ENCODE assay signal across 19 cellular contexts in the genomic region with DNA sequence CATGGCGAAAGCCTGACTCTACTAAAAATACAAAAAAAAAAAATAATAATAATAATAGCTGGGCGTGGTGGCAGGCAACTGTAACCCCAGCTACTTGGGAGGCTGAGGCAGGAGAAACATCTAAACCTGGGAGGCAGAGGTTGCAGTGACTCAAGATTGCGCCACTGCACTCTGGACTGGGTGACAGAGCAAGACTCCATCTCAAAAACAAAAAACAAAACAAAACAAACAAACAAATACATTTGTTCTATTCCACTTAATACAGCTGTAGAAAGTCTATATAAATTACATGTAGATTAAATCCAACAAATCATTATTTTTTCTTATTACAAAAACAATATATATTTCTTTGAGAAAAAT.
"Had no signal": no experiment of that assay in that cellular context is flagged by ENCODE, and none has a peak within 500 bp of the region (broad histone marks: within the 10 kb centered on the region; RNA-seq: fewer than 3 reads in every experiment).

No MANE protein-coding gene starts in this region.

- ATAC-seq: gastroesophageal sphincter, heart left ventricle had no signal

- DNase-seq: activated B cell treated with CpG ODN at 0.5 μM for 24 hours; activated CD4-positive, alpha-beta memory T cell treated with anti-CD3 and anti-CD28 coated beads for 36 hours; activated CD4-positive, alpha-beta T cell treated with anti-CD3 and anti-CD28 coated beads for 4 hours; activated CD8-positive, alpha-beta memory T cell treated with anti-CD3 and anti-CD28 coated beads, Interleukin-2, amount 10 ng/mL, durations not matched to agents 7 days and 5 days; activated naive CD4-positive, alpha-beta T cell; activated naive CD8-positive, alpha-beta T cell treated with anti-CD3 and anti-CD28 coated beads for 36 hours; amniotic stem cell; caudate nucleus; dorsolateral prefrontal cortex; heart left ventricle; kidney glomerular epithelial cell; left ventricle myocardium inferior; occipital lobe; retina; stimulated activated naive CD4-positive, alpha-beta T cell; substantia nigra; tibial artery had no signal

- H3K27me3 ChIP-seq: dorsolateral prefrontal cortex, gastroesophageal sphincter, heart left ventricle, tibial artery had no signal

- H3K4me3 ChIP-seq: dorsolateral prefrontal cortex, gastroesophageal sphincter, tibial artery had no signal

- FAIRE-seq: colon had no signal

- H3K27ac ChIP-seq: dorsolateral prefrontal cortex, gastroesophageal sphincter, heart left ventricle, left ventricle myocardium inferior, tibial artery had no signal

- H3K9me3 ChIP-seq: gastroesophageal sphincter, heart left ventricle, left ventricle myocardium inferior, tibial artery had no signal

- H3K36me3 ChIP-seq: gastroesophageal sphincter, heart left ventricle, left ventricle myocardium inferior, tibial artery had no signal
